31 cellular contexts compared by ENCODE assay signal in the genomic region with DNA sequence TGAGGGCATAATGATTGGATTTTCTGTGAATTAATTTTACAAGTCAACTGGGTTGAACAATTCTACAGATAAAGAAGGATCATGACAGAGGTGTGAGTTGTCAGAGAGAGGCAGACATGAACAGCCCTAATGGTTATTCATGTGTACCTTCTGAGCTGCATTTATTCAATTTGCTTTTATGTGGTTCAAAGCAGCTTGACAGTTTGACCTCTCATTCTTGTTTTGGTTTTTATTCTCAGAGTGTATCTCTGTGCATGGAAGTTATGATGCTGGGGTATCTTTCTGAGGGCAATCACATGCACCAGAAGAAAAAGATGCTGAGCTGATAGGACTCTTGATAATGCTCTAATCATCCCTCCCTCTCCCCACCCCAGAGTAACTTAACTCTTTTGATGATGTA.
"Had no signal": no experiment of that assay in that cellular context is flagged by ENCODE, and none has a peak within 500 bp of the region (broad histone marks: within the 10 kb centered on the region; RNA-seq: fewer than 3 reads in every experiment).

No MANE protein-coding gene starts in this region.

- H3K4me1 ChIP-seq: adrenal gland had no signal

- H3K36me3 ChIP-seq: adrenal gland, cardiac muscle cell had no signal

- DNase-seq: activated B cell treated with CpG ODN at 0.5 μM for 24 hours; activated CD4-positive, alpha-beta memory T cell treated with anti-CD3 and anti-CD28 coated beads for 36 hours; activated CD4-positive, alpha-beta T cell treated with anti-CD3 and anti-CD28 coated beads for 4 hours; activated CD4-positive, alpha-beta T cell treated with anti-CD3 and anti-CD28 coated beads, Interleukin-2, amount 10 ng/mL, durations not matched to agents 24 days and 14 days; activated CD4-positive, alpha-beta T cell treated with anti-CD3 and anti-CD28 coated beads, Interleukin-2, amount 50 U/mL, for 1 hour; activated CD4-positive, alpha-beta T cell treated with anti-CD3 and anti-CD28 coated beads, Interleukin-2, amount 50 U/mL, for 4 hours; activated CD4-positive, CD25-positive, alpha-beta regulatory T cell treated with anti-CD3 and anti-CD28 coated beads, Interleukin-2, amount 50 U/mL, for 72 hours; activated CD8-positive, alpha-beta memory T cell treated with anti-CD3 and anti-CD28 coated beads, Interleukin-2, amount 50 U/mL, for 4 hours; activated CD8-positive, alpha-beta T cell treated with anti-CD3 and anti-CD28 coated beads for 36 hours; activated effector memory CD4-positive, alpha-beta T cell treated with anti-CD3 and anti-CD28 coated beads, Interleukin-2, amount 50 U/mL, for 16 hours; activated gamma-delta T cell treated with Interleukin-2 at 50 U/mL for 16 hours; activated naive CD4-positive, alpha-beta T cell; activated naive CD4-positive, alpha-beta T cell treated with anti-CD3 and anti-CD28 coated beads for 36 hours; activated naive CD4-positive, alpha-beta T cell treated with anti-CD3 and anti-CD28 coated beads, Interleukin-2, amount 50 U/mL, for 16 hours; activated naive CD8-positive, alpha-beta T cell treated with anti-CD3 and anti-CD28 coated beads for 36 hours; activated T-cell treated with anti-CD3 and anti-CD28 coated beads for 4 hours; activated T-cell treated with anti-CD3 and anti-CD28 coated beads, Interleukin-2, amount 50 U/mL, for 1 hour; activated T-cell treated with anti-CD3 and anti-CD28 coated beads, Interleukin-2, amount 50 U/mL, for 4 hours; activated T-cell treated with anti-CD3 and anti-CD28 coated beads, Interleukin-2, amount 50 U/mL, for 72 hours; adrenal gland; amniotic stem cell; aorta; caudate nucleus; cerebellar nuclear complex; T-helper 17 cell had no signal

- H3K27me3 ChIP-seq: adrenal gland, cardiac muscle cell had no signal

- H3K27ac ChIP-seq: adrenal gland, cardiac muscle cell had no signal

- ATAC-seq: activated CD8-positive, alpha-beta T cell treated with anti-CD3 and anti-CD28 coated beads for 36 hours; activated naive CD4-positive, alpha-beta T cell treated with anti-CD3 and anti-CD28 coated beads, Interleukin-2, amount 50 U/mL, for 72 hours; activated T-cell treated with anti-CD3 and anti-CD28 coated beads, Interleukin-2, amount 50 U/mL, for 4 hours; activated T-cell treated with anti-CD3 and anti-CD28 coated beads, Interleukin-2, amount 50 U/mL, for 72 hours; activated T-helper 17 cell treated with anti-CD3 and anti-CD28 coated beads, Interleukin-2, amount 50 U/mL, for 72 hours; T-helper 17 cell had no signal

- FAIRE-seq: astrocyte, bronchial epithelial cell, TTC549 had no signal

- H3K9me3 ChIP-seq: adrenal gland had no signal

- H3K4me3 ChIP-seq: adrenal gland, cardiac muscle cell had no signal
